In genomic region chr19:18483119-18483518, GRCh38 we compare ENCODE assay signal across 13 cellular contexts. TPM values are rescaled to one million over a fixed set of nuclear protein-coding genes. Genes with fewer than 3 reads are reported as not detected.
DNase-seq lines count a peak whose midpoint lies in the region; ATAC-seq and TF ChIP-seq lines count a peak whose summit lies in the region.
"Had no signal": no experiment of that assay in that cellular context is flagged by ENCODE, and none has a peak within 500 bp of the region (broad histone marks: within the 10 kb centered on the region; RNA-seq: fewer than 3 reads in every experiment).

No MANE protein-coding gene starts in this region.

- peaks cover 91% of the 10 kb centered on the region for H3K4me1 Mint-ChIP-seq in activated CD4-positive, alpha-beta memory T cell treated with anti-CD3 and anti-CD28 coated beads for 36 hours (ENCODE audit: low read depth)
- peaks cover 92% of the 10 kb centered on the region for H3K4me1 Mint-ChIP-seq in activated CD4-positive, alpha-beta memory T cell treated with anti-CD3 and anti-CD28 coated beads, Interleukin-2, amount 10 ng/mL, durations not matched to agents 7 days and 5 days
- H3K4me1 Mint-ChIP-seq in T-helper 17 cell: peaks cover 61% of the 10 kb centered on the region

- no peaks in the 10 kb centered on the region for H3K36me3 ChIP-seq in gastrocnemius medialis
- H3K36me3 ChIP-seq: prostate gland, thyroid gland had no signal

- no peak for ATAC-seq in T-helper 17 cell
- ATAC-seq in gastrocnemius medialis: no peak
- no peak for ATAC-seq in GM18867 (IDR thresholded peaks at IDR 0.05; ENCODE audit: unreplicated experiment)
- no peak for ATAC-seq in GM21423 (IDR thresholded peaks at IDR 0.05; ENCODE audit: unreplicated experiment)
- ATAC-seq: GM12878 had no signal

- H3K36me3 Mint-ChIP-seq in activated CD4-positive, alpha-beta memory T cell treated with anti-CD3 and anti-CD28 coated beads for 36 hours: no peaks in the 10 kb centered on the region
- peaks cover 19% of the 10 kb centered on the region for H3K36me3 Mint-ChIP-seq in activated CD4-positive, alpha-beta memory T cell treated with anti-CD3 and anti-CD28 coated beads, Interleukin-2, amount 10 ng/mL, durations not matched to agents 7 days and 5 days (ENCODE audit: low read depth)
- no peaks in the 10 kb centered on the region for H3K36me3 Mint-ChIP-seq in T-helper 17 cell (ENCODE audit: low read depth)

- in situ Hi-C loops in gastrocnemius medialis (cut with MboI; ENCODE audit: low sequenced_read_pairs in 4 of 4): no loop called here

- H3K9me3 ChIP-seq in T-helper 17 cell (ENCODE audit: control insufficient read depth, low read length, poor library complexity, severe bottlenecking) (no peaks in the 10 kb centered on the region), gastrocnemius medialis (no peaks in the 10 kb centered on the region)
- H3K9me3 ChIP-seq: prostate gland, thyroid gland had no signal

- no peak for TF ChIP-seq POLR2A in gastrocnemius medialis (IDR thresholded peaks at IDR 0.05)

- intact Hi-C loops in activated CD4-positive, alpha-beta memory T cell treated with anti-CD3 and anti-CD28 coated beads for 36 hours (cut with micrococcal nuclease): no loop called here
- intact Hi-C loops in gastrocnemius medialis (cut with DNase I; ENCODE audit: low total_unique reads): no loop called here

- H3K27ac ChIP-seq in gastrocnemius medialis: peak overlapping the region in 3 of 4 donors; percentile 23 to 94 (median 44)
- H3K27ac ChIP-seq: prostate gland, thyroid gland had no signal

- H3K27me3 Mint-ChIP-seq in activated CD4-positive, alpha-beta memory T cell treated with anti-CD3 and anti-CD28 coated beads for 36 hours: no peaks in the 10 kb centered on the region
- no peaks in the 10 kb centered on the region for H3K27me3 Mint-ChIP-seq in activated CD4-positive, alpha-beta memory T cell treated with anti-CD3 and anti-CD28 coated beads, Interleukin-2, amount 10 ng/mL, durations not matched to agents 7 days and 5 days
- no peaks in the 10 kb centered on the region for H3K27me3 Mint-ChIP-seq in T-helper 17 cell

- H3K4me1 ChIP-seq in gastrocnemius medialis: peaks cover 90 to 93% of the 10 kb centered on the region in 2 donors

- no peak for DNase-seq in activated CD4-positive, alpha-beta memory T cell treated with anti-CD3 and anti-CD28 coated beads for 36 hours
- no peak for DNase-seq in activated CD4-positive, alpha-beta memory T cell treated with anti-CD3 and anti-CD28 coated beads, Interleukin-2, amount 10 ng/mL, durations not matched to agents 7 days and 5 days
- DNase-seq in NCI-H1092 (lab: John Stamatoyannopoulos, UW) (peak; percentile 64), T-helper 17 cell (no peak), gastrocnemius medialis (no peak), HuH-7.5 (ENCODE audit: low spot score) (no peak)
- DNase-seq: activated CD8-positive, alpha-beta memory T cell treated with anti-CD3 and anti-CD28 coated beads, Interleukin-2, amount 50 U/mL, for 4 hours; MM.1S had no signal

- no peaks in the 10 kb centered on the region for H3K9me3 Mint-ChIP-seq in activated CD4-positive, alpha-beta memory T cell treated with anti-CD3 and anti-CD28 coated beads for 36 hours
- no peaks in the 10 kb centered on the region for H3K9me3 Mint-ChIP-seq in activated CD4-positive, alpha-beta memory T cell treated with anti-CD3 and anti-CD28 coated beads, Interleukin-2, amount 10 ng/mL, durations not matched to agents 7 days and 5 days

- no peak overlapping the region for H3K4me3 Mint-ChIP-seq in activated CD4-positive, alpha-beta memory T cell treated with anti-CD3 and anti-CD28 coated beads for 36 hours
- H3K4me3 Mint-ChIP-seq in activated CD4-positive, alpha-beta memory T cell treated with anti-CD3 and anti-CD28 coated beads, Interleukin-2, amount 10 ng/mL, durations not matched to agents 7 days and 5 days: no peak overlapping the region
- H3K4me3 Mint-ChIP-seq in T-helper 17 cell: peak overlapping the region; percentile 21

- POLR2A ChIA-PET in activated CD4-positive, alpha-beta memory T cell treated with anti-CD3 and anti-CD28 coated beads for 36 hours (lab: Charles Lee): interaction anchor here (1.0 kb wide), 1 partner anchor 75 kb away, joined by 3 read pairs; no protein-coding TSS in a partner anchor
- POLR2A ChIA-PET in activated CD4-positive, alpha-beta memory T cell treated with anti-CD3 and anti-CD28 coated beads, Interleukin-2, amount 10 ng/mL, durations not matched to agents 7 days and 5 days (lab: Charles Lee): interaction anchor here (0.6 to 0.7 kb wide), 2 partner anchors 11 to 13 kb away, joined by 3 read pairs; no protein-coding TSS in a partner anchor

- no peaks in the 10 kb centered on the region for H3K27me3 ChIP-seq in gastrocnemius medialis
- H3K27me3 ChIP-seq: thyroid gland had no signal

- no peak overlapping the region for H3K4me3 ChIP-seq in gastrocnemius medialis
- H3K4me3 ChIP-seq: GM12878, prostate gland, thyroid gland had no signal

- H3K27ac Mint-ChIP-seq in activated CD4-positive, alpha-beta memory T cell treated with anti-CD3 and anti-CD28 coated beads for 36 hours: peak overlapping the region; percentile 64
- H3K27ac Mint-ChIP-seq in activated CD4-positive, alpha-beta memory T cell treated with anti-CD3 and anti-CD28 coated beads, Interleukin-2, amount 10 ng/mL, durations not matched to agents 7 days and 5 days: no peak overlapping the region
- H3K27ac Mint-ChIP-seq in T-helper 17 cell: peak overlapping the region; percentile 45

- no peak for TF ChIP-seq CTCF in gastrocnemius medialis (IDR thresholded peaks at IDR 0.05 in 4 of 5, conservative IDR thresholded peaks at IDR 0.05 in 1 of 5)

- CTCF ChIA-PET in activated CD4-positive, alpha-beta memory T cell treated with anti-CD3 and anti-CD28 coated beads for 36 hours (lab: Charles Lee): interaction anchor here (0.8 to 2.1 kb wide), 6 partner anchors 12 to 364 kb away, joined by 3 to 12 read pairs (median 6); no protein-coding TSS in a partner anchor
- CTCF ChIA-PET in activated CD4-positive, alpha-beta memory T cell treated with anti-CD3 and anti-CD28 coated beads, Interleukin-2, amount 10 ng/mL, durations not matched to agents 7 days and 5 days (lab: Charles Lee): interaction anchor here (0.9 to 2.1 kb wide), 4 partner anchors 12 to 106 kb away, joined by 3 to 7 read pairs (median 5); no protein-coding TSS in a partner anchor

RNA-seq across cellular contexts. Expression of gene ELL, which starts 38.8 kb away (rescaled TPM):
- total RNA-seq in activated CD4-positive, alpha-beta memory T cell treated with anti-CD3 and anti-CD28 coated beads for 36 hours: 10 to 100 TPM; 24.7 to 29.7 TPM
- total RNA-seq in activated CD4-positive, alpha-beta memory T cell treated with anti-CD3 and anti-CD28 coated beads, Interleukin-2, amount 10 ng/mL, durations not matched to agents 7 days and 5 days: 10 to 100 TPM; 26.2 to 26.3 TPM
- total RNA-seq in T-helper 17 cell (10 to 100 TPM; 51.0 to 62.8 TPM), gastrocnemius medialis (10 to 100 TPM; 21.8 to 30.8 (median 27.3) TPM)

RNA-seq across cellular contexts. Expression of gene ISYNA1, which starts 45.2 kb away (rescaled TPM):
- total RNA-seq in activated CD4-positive, alpha-beta memory T cell treated with anti-CD3 and anti-CD28 coated beads for 36 hours: 10 to 100 TPM; 19.3 to 20.0 TPM
- 10 to 100 TPM; 16.7 to 18.0 TPM for total RNA-seq in activated CD4-positive, alpha-beta memory T cell treated with anti-CD3 and anti-CD28 coated beads, Interleukin-2, amount 10 ng/mL, durations not matched to agents 7 days and 5 days
- total RNA-seq in T-helper 17 cell: 10 to 100 TPM; 37.6 to 39.6 TPM
- total RNA-seq in gastrocnemius medialis: 10 to 100 TPM in 1 of 4 donors, 1 to 10 TPM in 3; 5.1 to 29.1 (median 7.8) TPM
